Comparison of ENCODE assay signal across 14 cellular contexts in the genomic region with DNA sequence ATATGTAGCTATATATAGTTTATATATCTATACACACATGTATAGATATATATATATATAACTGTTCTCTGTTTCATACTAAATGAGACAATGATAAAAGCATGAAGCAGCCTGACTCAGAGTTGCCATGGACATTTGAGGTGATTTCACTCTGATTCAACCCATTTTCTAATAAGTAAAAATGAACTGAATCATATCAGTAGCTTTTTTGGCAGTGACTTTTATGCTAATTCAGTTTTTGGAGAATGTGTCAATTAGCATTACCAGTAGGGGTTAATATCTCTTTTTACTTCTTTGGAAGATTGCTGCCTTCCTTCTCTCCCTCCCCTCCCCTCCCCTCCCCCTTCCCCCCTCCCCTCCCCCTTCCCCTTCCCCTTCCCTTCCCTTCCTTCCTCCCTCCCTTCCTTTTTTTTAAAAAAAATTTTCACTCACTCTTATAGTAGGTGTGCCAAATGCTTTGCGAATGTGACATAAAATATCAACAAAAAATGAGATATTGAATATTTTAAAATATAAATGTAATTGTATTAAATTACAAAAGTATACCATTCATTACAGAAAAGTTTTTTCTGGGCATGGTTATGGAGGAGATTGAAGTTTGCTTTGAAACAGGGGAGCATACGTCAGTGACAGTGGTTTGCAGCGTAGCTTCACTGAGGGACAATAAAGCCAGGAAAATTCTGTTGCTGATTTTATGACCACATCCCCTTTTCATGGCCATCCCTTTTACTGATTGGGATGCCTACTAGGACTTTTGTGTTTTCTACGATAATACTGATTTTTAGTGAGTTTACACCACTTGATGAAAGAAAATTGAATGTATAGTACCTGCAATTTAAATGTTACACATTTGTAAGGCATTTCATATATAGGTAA.
DNase-seq lines count a peak whose midpoint lies in the region; ATAC-seq lines count a peak whose summit lies in the region.
"Had no signal": no experiment of that assay in that cellular context is flagged by ENCODE, and none has a peak within 500 bp of the region (broad histone marks: within the 10 kb centered on the region; RNA-seq: fewer than 3 reads in every experiment).

No MANE protein-coding gene starts in this region.

- peaks cover 11% of the 10 kb centered on the region for H3K4me1 ChIP-seq in Karpas-422 (ENCODE audit: low read length)
- H3K4me1 ChIP-seq: SJCRH30 had no signal

- CTCF ChIA-PET in activated CD4-positive, alpha-beta T cell treated with anti-CD3 and anti-CD28 coated beads, Interleukin-2, amount 10 ng/mL, durations not matched to agents 7 days and 5 days (lab: Charles Lee), result interaction anchor here (0.6 to 2.1 kb wide), 2 partner anchors 20 to 453 kb away, joined by 3 to 5 read pairs; no protein-coding TSS in a partner anchor

- no peak overlapping the region for H3K27ac ChIP-seq in Karpas-422 (ENCODE audit: low read length)
- H3K27ac ChIP-seq: left ventricle myocardium inferior, SJCRH30 had no signal

- DNase-seq in activated CD4-positive, alpha-beta T cell treated with anti-CD3 and anti-CD28 coated beads for 48 hours, result peak; percentile 68
- DNase-seq in activated CD4-positive, alpha-beta T cell treated with anti-CD3 and anti-CD28 coated beads, Interleukin-2, amount 10 ng/mL, durations not matched to agents 7 days and 5 days, result no peak
- DNase-seq in OCI-M1 (lab: John Stamatoyannopoulos, UW) (peak; percentile 60), dermis blood vessel endothelial cell (peak; percentile 42), Karpas-422 (no peak), ureter (ENCODE audit: low spot score) (no peak)
- DNase-seq in stimulated activated CD4-positive, alpha-beta T cell treated with anti-CD3 and anti-CD28 coated beads, TNF-alpha, amount 100 ng/mL, for 48 hours (ENCODE audit: low read depth in 3 of 3), result peak in 2 of 3 donors; percentile 34 to 39
- DNase-seq: activated CD4-positive, alpha-beta T cell treated with anti-CD3 and anti-CD28 coated beads for 4 hours; DMS79 treated with DMSO at 0.1 percent for 48 hours; left ventricle myocardium inferior; NCI-H226; SJCRH30 had no signal

- no peaks in the 10 kb centered on the region for H4K20me1 ChIP-seq in Karpas-422 (ENCODE audit: insufficient read depth, low read depth, low read length)

- no peak overlapping the region for H3K4me2 ChIP-seq in Karpas-422 (ENCODE audit: low read depth, low read length, poor library complexity, severe bottlenecking)

- H3K9me3 ChIP-seq in Karpas-422 (ENCODE audit: low read length), result no peaks in the 10 kb centered on the region
- H3K9me3 ChIP-seq: esophagus muscularis mucosa, left ventricle myocardium inferior, SJCRH30 had no signal

- no peaks in the 10 kb centered on the region for H3K36me3 ChIP-seq in Karpas-422 (ENCODE audit: insufficient read depth, low read length)
- H3K36me3 ChIP-seq: esophagus muscularis mucosa, left ventricle myocardium inferior, SJCRH30 had no signal

- no peak overlapping the region for H3K9ac ChIP-seq in Karpas-422 (ENCODE audit: low read length)

- no peaks in the 10 kb centered on the region for H3K79me2 ChIP-seq in Karpas-422 (ENCODE audit: low read length)

- H3K4me3 ChIP-seq in Karpas-422 (ENCODE audit: low read length), result no peak overlapping the region
- H3K4me3 ChIP-seq: esophagus muscularis mucosa, left ventricle myocardium inferior, SJCRH30 had no signal

- H3K27me3 ChIP-seq in Karpas-422 (ENCODE audit: low read length), result no peaks in the 10 kb centered on the region
- H3K27me3 ChIP-seq: esophagus muscularis mucosa, SJCRH30 had no signal

- no peak overlapping the region for H2AFZ ChIP-seq in Karpas-422 (ENCODE audit: low read length)

- no peak overlapping the region for H3K4me3 Mint-ChIP-seq in activated CD4-positive, alpha-beta T cell treated with anti-CD3 and anti-CD28 coated beads, Interleukin-2, amount 10 ng/mL, durations not matched to agents 7 days and 5 days

- no peaks in the 10 kb centered on the region for H3K9me2 ChIP-seq in Karpas-422 (replicated peaks; ENCODE audit: insufficient read depth, low read length)

- POLR2A ChIA-PET in activated CD4-positive, alpha-beta T cell treated with anti-CD3 and anti-CD28 coated beads, Interleukin-2, amount 10 ng/mL, durations not matched to agents 7 days and 5 days (lab: Charles Lee), result no interaction called here

- H3K27me3 Mint-ChIP-seq in activated CD4-positive, alpha-beta T cell treated with anti-CD3 and anti-CD28 coated beads, Interleukin-2, amount 10 ng/mL, durations not matched to agents 7 days and 5 days, result no peaks in the 10 kb centered on the region

- no peak for ATAC-seq in GM21737 (IDR thresholded peaks at IDR 0.05; ENCODE audit: unreplicated experiment)

- no peak overlapping the region for H3K27ac Mint-ChIP-seq in activated CD4-positive, alpha-beta T cell treated with anti-CD3 and anti-CD28 coated beads, Interleukin-2, amount 10 ng/mL, durations not matched to agents 7 days and 5 days

- H3K9me3 Mint-ChIP-seq in activated CD4-positive, alpha-beta T cell treated with anti-CD3 and anti-CD28 coated beads, Interleukin-2, amount 10 ng/mL, durations not matched to agents 7 days and 5 days, result peaks cover 13% of the 10 kb centered on the region

- peaks cover 31% of the 10 kb centered on the region for H3K4me1 Mint-ChIP-seq in activated CD4-positive, alpha-beta T cell treated with anti-CD3 and anti-CD28 coated beads, Interleukin-2, amount 10 ng/mL, durations not matched to agents 7 days and 5 days

- H3K36me3 Mint-ChIP-seq in activated CD4-positive, alpha-beta T cell treated with anti-CD3 and anti-CD28 coated beads, Interleukin-2, amount 10 ng/mL, durations not matched to agents 7 days and 5 days (ENCODE audit: low read depth), result no peaks in the 10 kb centered on the region

Comparison
In these comparisons a context has a peak if more than half of its experiments do, and no peak if none do; other contexts are left out.
1. DNase-seq: peak in activated CD4-positive, alpha-beta T cell treated with anti-CD3 and anti-CD28 coated beads for 48 hours (single experiment), OCI-M1 (single experiment), dermis blood vessel endothelial cell (single experiment) and stimulated activated CD4-positive, alpha-beta T cell treated with anti-CD3 and anti-CD28 coated beads, TNF-alpha, amount 100 ng/mL, for 48 hours (2 of 3); none in activated CD4-positive, alpha-beta T cell treated with anti-CD3 and anti-CD28 coated beads, Interleukin-2, amount 10 ng/mL, durations not matched to agents 7 days and 5 days (single experiment), Karpas-422 (single experiment) and ureter (single experiment).